ENCODE assay signal across 17 cellular contexts in the genomic region with DNA sequence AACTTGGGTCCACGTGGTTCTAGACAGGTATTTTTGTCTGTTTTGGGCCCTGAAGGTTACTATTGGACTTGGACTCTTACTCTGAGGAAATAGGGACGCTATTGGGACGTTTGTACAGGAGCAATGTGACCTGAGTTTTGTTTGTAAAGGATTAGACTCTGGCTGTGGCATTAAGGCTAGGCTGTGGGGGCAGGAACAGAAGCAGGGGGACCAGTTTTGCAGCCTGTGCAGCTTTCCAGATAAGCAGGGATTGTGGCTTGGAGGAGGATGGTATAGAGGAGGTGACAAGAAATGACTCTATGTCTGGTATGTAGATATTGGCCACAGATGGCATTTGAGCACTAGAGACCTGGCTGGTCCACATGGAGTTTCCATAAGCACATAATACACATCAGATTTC.
DNase-seq lines count a peak whose midpoint lies in the region; ATAC-seq and TF ChIP-seq lines count a peak whose summit lies in the region.
"Had no signal": no experiment of that assay in that cellular context is flagged by ENCODE, and none has a peak within 500 bp of the region (broad histone marks: within the 10 kb centered on the region; RNA-seq: fewer than 3 reads in every experiment).

No MANE protein-coding gene starts in this region.

- peaks cover 39% of the 10 kb centered on the region for H3K4me1 Mint-ChIP-seq in stimulated activated naive CD8-positive, alpha-beta T cell treated with anti-CD3 and anti-CD28 coated beads, Interleukin-15, amount 100 ng/mL, for 72 hours
- H3K4me1 Mint-ChIP-seq: H9 had no signal

- ATAC-seq in stimulated activated naive CD8-positive, alpha-beta T cell treated with anti-CD3 and anti-CD28 coated beads, Interleukin-15, Interleukin-2, amounts not matched to agents 100 U/mL and 50 U/mL, for 24 hours, result peak; percentile 24
- ATAC-seq in stimulated activated naive CD8-positive, alpha-beta T cell treated with anti-CD3 and anti-CD28 coated beads, Interleukin-15, amount 100 ng/mL, for 72 hours, result no peak

- DNase-seq in stimulated activated naive CD8-positive, alpha-beta T cell treated with anti-CD3 and anti-CD28 coated beads, Interleukin-15, Interleukin-2, amounts not matched to agents 100 U/mL and 50 U/mL, for 24 hours, result no peak
- DNase-seq in stimulated activated naive CD8-positive, alpha-beta T cell treated with anti-CD3 and anti-CD28 coated beads, Interleukin-15, amount 100 ng/mL, for 72 hours, result no peak
- no peak for DNase-seq in epithelial cell of prostate (ENCODE audit: low read depth, low spot score)
- no peak for DNase-seq in germinal center (ENCODE audit: low spot score)
- DNase-seq in GF-D8 (lab: John Stamatoyannopoulos, UW), result no peak
- DNase-seq in NCI-H82 (lab: John Stamatoyannopoulos, UW), result no peak
- DNase-seq in NCI-H748 (lab: John Stamatoyannopoulos, UW; ENCODE audit: unreplicated experiment), result no peak
- DNase-seq: Calu3, DMS79 treated with DMSO at 0.1 percent for 48 hours, H9, Kasumi-1, NCI-H1417, NCI-H187 treated with DMSO at 0.1 percent for 48 hours, NCI-H446, NCI-H69 had no signal

- no peak overlapping the region for H3K27ac Mint-ChIP-seq in stimulated activated naive CD8-positive, alpha-beta T cell treated with anti-CD3 and anti-CD28 coated beads, Interleukin-15, amount 100 ng/mL, for 72 hours
- H3K27ac Mint-ChIP-seq: H9, IgD-negative memory B cell had no signal

- H3K27me3 Mint-ChIP-seq in stimulated activated naive CD8-positive, alpha-beta T cell treated with anti-CD3 and anti-CD28 coated beads, Interleukin-15, amount 100 ng/mL, for 72 hours, result no peaks in the 10 kb centered on the region
- H3K27me3 Mint-ChIP-seq: IgD-negative memory B cell had no signal

- TF ChIP-seq CTCF in VCaP (conservative IDR thresholded peaks at IDR 0.05), result no peak

- peaks cover 14 to 31% of the 10 kb centered on the region in 2 donors for H3K9me3 Mint-ChIP-seq in stimulated activated naive CD8-positive, alpha-beta T cell treated with anti-CD3 and anti-CD28 coated beads, Interleukin-15, amount 100 ng/mL, for 72 hours

- H3K27ac ChIP-seq in VCaP, result peak overlapping the region; percentile 49
- H3K27ac ChIP-seq in epithelial cell of prostate, result peak overlapping the region; percentile 40

- H3K4me3 Mint-ChIP-seq in stimulated activated naive CD8-positive, alpha-beta T cell treated with anti-CD3 and anti-CD28 coated beads, Interleukin-15, amount 100 ng/mL, for 72 hours, result no peak overlapping the region
- H3K4me3 Mint-ChIP-seq: H9, IgD-negative memory B cell had no signal
